In the genomic region with DNA sequence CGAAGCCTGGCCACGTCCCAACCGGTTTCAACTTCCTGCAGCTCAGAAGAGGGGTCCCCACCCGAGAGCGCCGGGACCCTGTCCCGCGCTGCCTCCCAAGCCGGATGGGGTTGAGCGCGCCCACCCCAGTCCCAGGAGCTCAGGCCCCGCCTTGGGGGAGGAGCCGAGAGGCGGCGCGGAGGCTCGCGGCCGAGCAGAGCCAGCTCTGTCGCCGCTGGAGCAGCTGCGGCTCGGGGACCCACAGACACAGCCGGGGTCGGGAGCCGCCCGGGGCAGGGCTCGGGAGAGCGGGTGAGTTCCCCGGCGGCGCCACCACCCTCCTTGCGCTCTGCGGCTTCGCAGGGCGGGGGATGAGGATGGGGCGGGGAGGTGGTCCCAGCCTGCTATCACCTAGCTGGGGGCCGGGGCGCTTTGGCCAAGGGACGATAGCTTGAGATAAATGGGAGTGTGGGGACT, we compare ENCODE assay signal across 8 cellular contexts. TPM values are rescaled to one million over a fixed set of nuclear protein-coding genes. Genes with fewer than 3 reads are reported as not detected.
A peak's percentile ranks its signal among the peaks of the same experiment; 100 is the strongest.
DNase-seq lines count a peak whose midpoint lies in the region; ATAC-seq, FAIRE-seq and TF ChIP-seq lines count a peak whose summit lies in the region.

TSS of gene PPP1R16B (plus strand) at position 196 of the 456 bp plus-strand sequence. CDS start 30,229 bp downstream, outside the sequence.

- TF ChIP-seq CTCF in WI38 (IDR thresholded peaks at IDR 0.05; ENCODE audit: low read depth, low read length) (no peak), bronchial epithelial cell (IDR thresholded peaks at IDR 0.05; ENCODE audit: insufficient read depth, low read length, severe bottlenecking) (no peak)

- ATAC-seq in GM19438 (IDR thresholded peaks at IDR 0.05; ENCODE audit: low read depth, unreplicated experiment) (peak; percentile 57), left lobe of liver (peak; percentile 78), HG03378 (IDR thresholded peaks at IDR 0.05; ENCODE audit: unreplicated experiment) (no peak)

- peak; percentile 84 for DNase-seq in Ammon's horn (ENCODE audit: low spot score)
- peak; percentile 49 for DNase-seq in HuH-7 (ENCODE audit: low spot score)
- DNase-seq in bronchial epithelial cell (ENCODE audit: low read depth), result no peak
- peak; percentile 54 for DNase-seq in left lobe of liver (ENCODE audit: low spot score)
- peak; percentile 58 to 75 for DNase-seq in stimulated activated CD4-positive, alpha-beta T cell treated with anti-CD3 and anti-CD28 coated beads, Interleukin-1b, Interleukin-23, amount 100 ng/mL, for 4 hours (ENCODE audit: low read depth in 2 of 2)

- H3K27me3 ChIP-seq in bronchial epithelial cell (ENCODE audit: control insufficient read depth, insufficient read depth, low read length), result peaks cover 24% of the 10 kb centered on the region

- no peaks in the 10 kb centered on the region for H3K36me3 ChIP-seq in bronchial epithelial cell (ENCODE audit: control insufficient read depth, insufficient read depth, low read length)

- peak within 1 kb of the TSS; percentile 22; the same call in 1 of the 2 replicates for H3K4me3 ChIP-seq in WI38 (ENCODE audit: low read depth, low read length)
- H3K4me3 ChIP-seq in bronchial epithelial cell (ENCODE audit: low read depth, low read length), result peak within 1 kb of the TSS; percentile 8

- FAIRE-seq in bronchial epithelial cell (lab: Jason Lieb, UNC), result no peak

RNA-seq across cellular contexts. Expression of gene PPP1R16B, which starts in this region (rescaled TPM):
- 0.26 and 0.77 TPM in 2 replicates for total RNA-seq in bronchial epithelial cell
- total RNA-seq in left lobe of liver, result 1.7 TPM
